9 cellular contexts compared by ENCODE assay signal in genomic region chr5:149583394-149583793, GRCh38. TPM values are rescaled to one million over a fixed set of nuclear protein-coding genes. Genes with fewer than 3 reads are reported as not detected.
DNase-seq lines count a peak whose midpoint lies in the region; ATAC-seq and TF ChIP-seq lines count a peak whose summit lies in the region.
"Had no signal": no experiment of that assay in that cellular context is flagged by ENCODE, and none has a peak within 500 bp of the region (broad histone marks: within the 10 kb centered on the region; RNA-seq: fewer than 3 reads in every experiment).

No MANE protein-coding gene starts in this region.

- no peak for ATAC-seq in activated T-cell treated with anti-CD3 and anti-CD28 coated beads, Interleukin-2, amount 50 U/mL, for 4 hours
- no peak for ATAC-seq in GM18502 (IDR thresholded peaks at IDR 0.05; ENCODE audit: poor library complexity, unreplicated experiment)

- peaks cover 6% of the 10 kb centered on the region for H3K4me1 Mint-ChIP-seq in activated T-cell treated with anti-CD3 and anti-CD28 coated beads, Interleukin-2, amount 50 U/mL, for 4 hours (ENCODE audit: low read depth)

- DNase-seq in GM23248 (peak; percentile 35), amniotic epithelial cell (ENCODE audit: low read depth) (peak; percentile 19), left ventricle myocardium inferior (no peak), putamen (ENCODE audit: low spot score) (peak; percentile 87), NCI-H1417 treated with DMSO at 0.1 percent for 48 hours (lab: John Stamatoyannopoulos, UW) (no peak), DMS79 (lab: John Stamatoyannopoulos, UW) (no peak)
- no peak for DNase-seq in activated T-cell treated with anti-CD3 and anti-CD28 coated beads, Interleukin-2, amount 50 U/mL, for 4 hours
- DNase-seq: stimulated activated CD4-positive, alpha-beta T cell treated with anti-CD3 and anti-CD28 coated beads, Interleukin-4, amount 100 ng/mL, for 4 hours had no signal

- TF ChIP-seq CTCF in left ventricle myocardium inferior (IDR thresholded peaks at IDR 0.05; ENCODE audit: borderline replicate concordance): no peak

- H3K27me3 Mint-ChIP-seq in activated T-cell treated with anti-CD3 and anti-CD28 coated beads, Interleukin-2, amount 50 U/mL, for 4 hours (ENCODE audit: low read depth): peaks cover 5% of the 10 kb centered on the region

- H3K27ac ChIP-seq in GM23248: no peak overlapping the region
- peak overlapping the region; percentile 96 for H3K27ac ChIP-seq in left ventricle myocardium inferior (replicated peaks)

- H3K27me3 ChIP-seq in GM23248 (replicated peaks; ENCODE audit: insufficient read depth) (no peaks in the 10 kb centered on the region), left ventricle myocardium inferior (ENCODE audit: low read depth) (no peaks in the 10 kb centered on the region)

- H3K36me3 ChIP-seq in GM23248 (ENCODE audit: low read depth) (no peaks in the 10 kb centered on the region), left ventricle myocardium inferior (no peaks in the 10 kb centered on the region)

- no peaks in the 10 kb centered on the region for H4K20me1 ChIP-seq in GM23248 (ENCODE audit: insufficient read depth)

- no peaks in the 10 kb centered on the region for H3F3A ChIP-seq in GM23248 (ENCODE audit: insufficient read depth)

- H3K4me3 ChIP-seq in GM23248: no peak overlapping the region
- peak overlapping the region; percentile 72 for H3K4me3 ChIP-seq in left ventricle myocardium inferior

- H3K4me2 ChIP-seq in GM23248 (ENCODE audit: unreplicated experiment): no peak overlapping the region

- H3K9me2 ChIP-seq in GM23248 (ENCODE audit: insufficient read depth): no peaks in the 10 kb centered on the region

- 100% methylated on average over 1 of the region's 1 CpG for WGBS in GM23248 (ENCODE audit: low coverage in 1 of 2, low lambda C conversion rate in 2 of 2, missing lambda C conversion rate in 2 of 2), 2 experiments

- in situ Hi-C loops in GM23248 (cut with MboI): no loop called here

- intact Hi-C loops in left ventricle myocardium inferior (cut with micrococcal nuclease): no loop called here

- H3K79me2 ChIP-seq in GM23248 (ENCODE audit: insufficient read depth): no peaks in the 10 kb centered on the region

- H3K9me3 ChIP-seq in GM23248 (ENCODE audit: low read depth): no peaks in the 10 kb centered on the region
- H3K9me3 ChIP-seq in left ventricle myocardium inferior (replicated peaks): no peaks in the 10 kb centered on the region

- no peak overlapping the region for H3K4me3 Mint-ChIP-seq in activated T-cell treated with anti-CD3 and anti-CD28 coated beads, Interleukin-2, amount 50 U/mL, for 4 hours

- H3K9me3 Mint-ChIP-seq in activated T-cell treated with anti-CD3 and anti-CD28 coated beads, Interleukin-2, amount 50 U/mL, for 4 hours: no peaks in the 10 kb centered on the region

- no peak overlapping the region for H2AFZ ChIP-seq in GM23248

- H3K9ac ChIP-seq in GM23248: no peak overlapping the region

- H3K36me3 Mint-ChIP-seq in activated T-cell treated with anti-CD3 and anti-CD28 coated beads, Interleukin-2, amount 50 U/mL, for 4 hours (ENCODE audit: insufficient read depth): no peaks in the 10 kb centered on the region

- H3K4me1 ChIP-seq in GM23248 (ENCODE audit: insufficient read depth) (no peaks in the 10 kb centered on the region), left ventricle myocardium inferior (peaks cover 58% of the 10 kb centered on the region)

RNA-seq across cellular contexts. Expression of gene ARHGEF37, which starts 2.1 kb away (rescaled TPM):
- 0.76 and 0.97 TPM in 2 replicates for total RNA-seq in GM23248 (2014; rRNA removed; shearing (Covaris generic))
- polyA plus RNA-seq in GM23248 (2016; fragmentation: Nextera tagmentation; extraction: Ambion mirVana): 0.42 and 0.51 TPM in 2 replicates
- 22.8 TPM for total RNA-seq in left ventricle myocardium inferior
- under 1 TPM; 0.08 to 0.53 (median 0.52) TPM for total RNA-seq in activated T-cell treated with anti-CD3 and anti-CD28 coated beads, Interleukin-2, amount 50 U/mL, for 4 hours

RNA-seq across cellular contexts. Expression of gene CSNK1A1, which starts 32.2 kb away (rescaled TPM):
- 415 and 428 TPM in 2 replicates for total RNA-seq in GM23248 (2014; rRNA removed; shearing (Covaris generic))
- polyA plus RNA-seq in GM23248 (2016; fragmentation: Nextera tagmentation; extraction: Ambion mirVana): 225 and 228 TPM in 2 replicates
- 180 TPM for total RNA-seq in left ventricle myocardium inferior
- 100 to 1,000 TPM; 200 to 222 (median 212) TPM for total RNA-seq in activated T-cell treated with anti-CD3 and anti-CD28 coated beads, Interleukin-2, amount 50 U/mL, for 4 hours

Comparison
In these comparisons a context has a peak if more than half of its experiments do, and no peak if none do; other contexts are left out.
1. DNase-seq: peak in GM23248 (single experiment), amniotic epithelial cell (single experiment) and putamen (single experiment); none in left ventricle myocardium inferior (single experiment), NCI-H1417 treated with DMSO at 0.1 percent for 48 hours (single experiment), activated T-cell treated with anti-CD3 and anti-CD28 coated beads, Interleukin-2, amount 50 U/mL, for 4 hours (single experiment) and DMS79 (single experiment).
2. RNA of gene ARHGEF37, which starts 2.1 kb away (total RNA-seq): 22.8 TPM in left ventricle myocardium inferior (single experiment); 0.76 to 0.97 TPM in GM23248 and 0.08 to 0.53 TPM in activated T-cell treated with anti-CD3 and anti-CD28 coated beads, Interleukin-2, amount 50 U/mL, for 4 hours; every median in the first group is over 10 times any median in the second.